Comparison of ENCODE assay signal across 8 cellular contexts in the genomic region with DNA sequence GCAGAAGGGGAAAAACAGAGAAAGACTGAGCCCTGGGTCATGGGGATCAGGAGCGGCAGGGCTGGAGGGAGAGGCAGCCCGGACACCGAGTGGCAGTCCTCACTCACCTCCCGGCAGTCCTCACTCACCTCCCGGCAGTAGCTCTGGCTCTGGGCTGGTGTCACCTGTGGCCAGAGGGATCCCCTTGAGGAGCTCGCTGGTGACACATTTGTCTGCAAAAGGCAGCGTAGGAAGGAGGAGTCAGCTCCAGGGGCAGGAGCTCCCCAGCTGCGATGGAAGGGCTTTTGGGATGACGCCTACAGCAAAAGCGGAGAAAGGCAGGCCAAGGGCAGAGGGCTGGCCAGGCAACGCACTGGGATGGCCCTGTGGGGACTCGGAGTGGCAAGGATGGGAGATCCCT. TPM values are rescaled to one million over a fixed set of nuclear protein-coding genes. Genes with fewer than 3 reads are reported as not detected.
A peak's percentile ranks its signal among the peaks of the same experiment; 100 is the strongest.
DNase-seq lines count a peak whose midpoint lies in the region; ATAC-seq, FAIRE-seq and TF ChIP-seq lines count a peak whose summit lies in the region.

No MANE protein-coding gene starts in this region.

- H3K79me2 ChIP-seq in OCI-LY3 (ENCODE audit: low read length) (peaks cover 23% of the 10 kb centered on the region), H1 (ENCODE audit: control insufficient read depth in 1 of 2, insufficient read depth in 2 of 2, low read length in 2 of 2) (peaks cover 0 to 12% of the 10 kb centered on the region in 2 experiments; a peak in 2 of 4 replicates)

- H3K4ac ChIP-seq in H1 (replicated peaks; ENCODE audit: insufficient read length, low read depth, low read length): no peak overlapping the region

- peak overlapping the region; percentile 87 for H3K27ac ChIP-seq in CD8-positive, alpha-beta memory T cell (ENCODE audit: low read depth, low read length)
- H3K27ac ChIP-seq in OCI-LY3 (ENCODE audit: low read length) (peak overlapping the region; percentile 40; the same call in 1 of the 2 replicates), H1 (ENCODE audit: low read depth, low read length) (no peak overlapping the region), neutrophil (peak overlapping the region; percentile 72)

- H2BK20ac ChIP-seq in H1 (ENCODE audit: low read length): no peak overlapping the region

- POLR2A ChIA-PET in CD8-positive, alpha-beta memory T cell (lab: Charles Lee): interaction anchor here (0.8 to 2.6 kb wide), 4 partner anchors 11 to 23 kb away, joined by 3 to 16 read pairs (median 4); partner anchors contain the start of gene PPAN
- POLR2A ChIA-PET in H1 (lab: Charles Lee; ENCODE audit: partially characterized antibody): interaction anchor here (1.0 to 29.1 kb wide), 4 partner anchors 9 to 274 kb away, joined by 3 to 412 read pairs (median 123); partner anchors contain the start of genes ANGPTL6, P2RY11 and PPAN

- FAIRE-seq in H1 (lab: Jason Lieb, UNC): no peak
- no peak for FAIRE-seq in GM19239 (lab: Jason Lieb, UNC)

- no peak overlapping the region for H3K56ac ChIP-seq in H1 (replicated peaks; ENCODE audit: insufficient read length, low read depth, low read length)

- peak in 1 of 5 donors; percentile 46 for DNase-seq in CD8-positive, alpha-beta memory T cell
- DNase-seq in H1 (ENCODE audit: low read depth in 1 of 2, low spot score in 2 of 2) (no peak), NCI-H446 treated with DMSO at 0.1 percent for 48 hours (lab: John Stamatoyannopoulos, UW) (no peak), GM19239 (ENCODE audit: insufficient read length, low spot score) (no peak)

- peaks cover 27% of the 10 kb centered on the region for H3K4me1 ChIP-seq in CD8-positive, alpha-beta memory T cell (ENCODE audit: insufficient read depth, low read length)
- peaks cover 13% of the 10 kb centered on the region for H3K4me1 ChIP-seq in OCI-LY3 (ENCODE audit: low read length)
- H3K4me1 ChIP-seq in H1 (replicated peaks in 1 of 4; ENCODE audit: control insufficient read depth in 3 of 4, insufficient read depth in 4 of 4, low read length in 3 of 4): peaks cover 0 to 7% (median 1%) of the 10 kb centered on the region in 4 experiments; a peak in 2 of 7 replicates
- H3K4me1 ChIP-seq in neutrophil (ENCODE audit: control insufficient read depth in 1 of 2, insufficient read depth in 1 of 2, low read depth in 1 of 2, low read length in 1 of 2): peaks cover 10 to 11% of the 10 kb centered on the region in 2 experiments

- no peak for TF ChIP-seq RAD21 in H1 (IDR thresholded peaks at IDR 0.05 in 1 of 2, conservative IDR thresholded peaks at IDR 0.05 in 1 of 2; ENCODE audit: low read depth in 2 of 2, low read length in 2 of 2)

- WGBS in H1 (ENCODE audit: extremely low coverage in 1 of 2, insufficient coverage in 1 of 2, insufficient read length in 1 of 2, insufficient replicate concordance in 2 of 2, low coverage in 1 of 2, low lambda C conversion rate in 2 of 2, missing lambda C conversion rate in 1 of 2), 2 experiments: 74% methylated on average over 11 of the region's 12 CpGs; no CpG with 5 or more reads in 1 of the 2 experiments

- 0 out of 2 replicates have a peak overlapping the region, but pooled peaks have one; percentile 12 for H2BK5ac ChIP-seq in H1 (ENCODE audit: low read depth, low read length)

- H2AFZ ChIP-seq in OCI-LY3 (ENCODE audit: low read depth, low read length) (no peak overlapping the region), H1 (ENCODE audit: low read length) (no peak overlapping the region)

- CTCF ChIA-PET in CD8-positive, alpha-beta memory T cell (lab: Charles Lee): interaction anchor here (0.7 to 14.2 kb wide), 5 partner anchors 9 to 77 kb away, joined by 3 to 194 read pairs (median 4); partner anchors contain the start of gene ANGPTL6
- CTCF ChIA-PET in H1 (lab: Charles Lee; ENCODE audit: partially characterized antibody): interaction anchor here (0.7 to 1.4 kb wide), 6 partner anchors 10 to 190 kb away, joined by 3 to 5 read pairs (median 4); no protein-coding TSS in a partner anchor

- TF ChIP-seq EP300 in H1 (IDR thresholded peaks at IDR 0.05; ENCODE audit: borderline replicate concordance in 1 of 2, low read depth in 2 of 2, low read length in 2 of 2): no peak

- TF ChIP-seq POLR2A in H1 (IDR thresholded peaks at IDR 0.05; ENCODE audit: control extremely low read depth in 1 of 2, low read depth in 2 of 2, low read length in 2 of 2): no peak

- 0 out of 2 replicates have a peak overlapping the region, but pooled peaks have one; percentile 14 for H2AK5ac ChIP-seq in H1 (ENCODE audit: low read depth, low read length)

- H2BK15ac ChIP-seq in H1 (ENCODE audit: low read length): no peak overlapping the region

- 0 out of 2 replicates have a peak, but pooled peaks cover 2% of the 10 kb centered on the region for H3K79me1 ChIP-seq in H1 (ENCODE audit: low read depth, low read length)

- H3K18ac ChIP-seq in H1 (ENCODE audit: extremely low read depth, low read length): no peak overlapping the region

- H3K27me3 Mint-ChIP-seq in CD8-positive, alpha-beta memory T cell: no peaks in the 10 kb centered on the region

- H3K9me3 ChIP-seq in CD8-positive, alpha-beta memory T cell (ENCODE audit: low read length): no peaks in the 10 kb centered on the region
- H3K9me3 ChIP-seq in OCI-LY3 (ENCODE audit: insufficient read depth, low read length) (no peaks in the 10 kb centered on the region), H1 (ENCODE audit: insufficient read depth in 2 of 2, low read depth in 1 of 2, low read length in 1 of 2) (no peaks in the 10 kb centered on the region), neutrophil (no peaks in the 10 kb centered on the region)

- peak overlapping the region; percentile 96 for H4K8ac ChIP-seq in H1 (ENCODE audit: extremely low read depth, insufficient read depth, low read length)

- H3K4me1 Mint-ChIP-seq in CD8-positive, alpha-beta memory T cell: peaks cover 11 to 44% (median 20%) of the 10 kb centered on the region in 3 donors

- no peak overlapping the region for H4K91ac ChIP-seq in H1 (replicated peaks; ENCODE audit: insufficient read length, low read length)

- peaks cover 0 to 53% (median 2%) of the 10 kb centered on the region in 3 donors for H3K36me3 Mint-ChIP-seq in CD8-positive, alpha-beta memory T cell

- no peak overlapping the region for H2BK120ac ChIP-seq in H1 (replicated peaks; ENCODE audit: low read depth, low read length)

- H3K4me3 Mint-ChIP-seq in CD8-positive, alpha-beta memory T cell: peak overlapping the region; percentile 92 to 97 (median 94)

- H3K9ac ChIP-seq in OCI-LY3 (ENCODE audit: low read length) (peak overlapping the region; percentile 77), H1 (replicated peaks in 1 of 4; ENCODE audit: extremely low read depth in 1 of 4, low read depth in 3 of 4, low read length in 3 of 4) (peak overlapping the region in 3 of 4 experiments; percentile 73 to 91 (median 89); a peak in 6 of 7 replicates)

- H3K9me3 Mint-ChIP-seq in CD8-positive, alpha-beta memory T cell: no peaks in the 10 kb centered on the region

- H3K4me2 ChIP-seq in OCI-LY3 (ENCODE audit: low read length): peak overlapping the region; percentile 92
- H3K4me2 ChIP-seq in H1 (ENCODE audit: insufficient read depth in 1 of 2, low read depth in 2 of 2, low read length in 2 of 2): peak overlapping the region; percentile 75 to 93

- H3K14ac ChIP-seq in H1 (ENCODE audit: insufficient read length): no peak overlapping the region

- H2BK12ac ChIP-seq in H1 (ENCODE audit: low read depth, low read length): no peak overlapping the region

- no peak overlapping the region for H4K5ac ChIP-seq in H1 (ENCODE audit: insufficient read length, low read depth, low read length)

- peaks cover 28% of the 10 kb centered on the region for H3K36me3 ChIP-seq in CD8-positive, alpha-beta memory T cell (ENCODE audit: insufficient read depth, low read length)
- H3K36me3 ChIP-seq in OCI-LY3 (replicated peaks; ENCODE audit: low read depth, low read length) (peaks cover 28% of the 10 kb centered on the region), H1 (ENCODE audit: control insufficient read depth in 2 of 4, insufficient read depth in 4 of 4, low read length in 3 of 4) (peaks cover 22 to 34% (median 28%) of the 10 kb centered on the region in 4 experiments; a peak in 7 of 8 replicates), neutrophil (peaks cover 39% of the 10 kb centered on the region)

- H3K27me3 ChIP-seq in CD8-positive, alpha-beta memory T cell (ENCODE audit: insufficient read depth, low read length, poor library complexity, severe bottlenecking): no peaks in the 10 kb centered on the region
- H3K27me3 ChIP-seq in OCI-LY3 (ENCODE audit: low read depth, low read length) (no peaks in the 10 kb centered on the region), H1 (replicated peaks in 1 of 4; ENCODE audit: control insufficient read depth in 3 of 4, extremely low read depth in 1 of 4, insufficient read depth in 3 of 4, low read length in 3 of 4) (no peaks in the 10 kb centered on the region), neutrophil (no peaks in the 10 kb centered on the region)

- TF ChIP-seq CTCF in OCI-LY3 (IDR thresholded peaks at IDR 0.05; ENCODE audit: low read depth, low read length) (no peak), H1 (IDR thresholded peaks at IDR 0.05; ENCODE audit: control extremely low read depth in 1 of 3, insufficient read depth in 1 of 3, low read depth in 1 of 3, low read length in 3 of 3) (no peak), neutrophil (IDR thresholded peaks at IDR 0.05) (no peak)

- H3K4me3 ChIP-seq in CD8-positive, alpha-beta memory T cell (ENCODE audit: low read length): peak overlapping the region; percentile 88
- H3K4me3 ChIP-seq in OCI-LY3 (ENCODE audit: low read length) (peak overlapping the region; percentile 83), H1 (ENCODE audit: extremely low read depth in 1 of 4, insufficient read depth in 2 of 4, low read depth in 3 of 4, low read length in 4 of 4) (peak overlapping the region; percentile 63 to 95 (median 88)), neutrophil (ENCODE audit: low read depth in 1 of 2, low read length in 1 of 2) (peak overlapping the region; percentile 71 to 91)

- no peaks in the 10 kb centered on the region for H4K20me1 ChIP-seq in OCI-LY3 (ENCODE audit: insufficient read depth, low read length)
- H4K20me1 ChIP-seq in H1 (replicated peaks in 1 of 2; ENCODE audit: control insufficient read depth in 1 of 2, insufficient read depth in 2 of 2, low read length in 2 of 2): peaks cover 8 to 18% of the 10 kb centered on the region in 2 experiments

- H3K23me2 ChIP-seq in H1 (ENCODE audit: low read depth, low read length): peaks cover 5% of the 10 kb centered on the region

- no peak for ATAC-seq in GM18498 (IDR thresholded peaks at IDR 0.05; ENCODE audit: unreplicated experiment)
- ATAC-seq in HG02571 (IDR thresholded peaks at IDR 0.05; ENCODE audit: unreplicated experiment): no peak

- H3K23ac ChIP-seq in H1 (ENCODE audit: insufficient read length): no peak overlapping the region

- peak overlapping the region; percentile 72 to 97 (median 90) for H3K27ac Mint-ChIP-seq in CD8-positive, alpha-beta memory T cell

RNA-seq across cellular contexts. Expression of gene EIF3G, which starts 0.7 kb away (rescaled TPM):
- 100 to 1,000 TPM; 336 to 348 TPM for total RNA-seq in CD8-positive, alpha-beta memory T cell
- 259 TPM for polyA plus RNA-seq in CD8-positive, alpha-beta memory T cell
- 281 and 284 TPM in 2 replicates for total RNA-seq in H1 (2021; fragmentation: NEBNext Ultra II Directional; extraction: Animal tissue kit (Norgen Biotek cat#: 25700))
- polyA plus RNA-seq in H1 (2011; rRNA removed): 238 and 426 TPM in 2 replicates
- 329 TPM for polyA plus RNA-seq in H1 (2011; cell fraction: cytosol; rRNA removed)
- 840 TPM for polyA plus RNA-seq in H1 (2011; cell fraction: nucleus; rRNA removed)
- 178 to 323 TPM (median 308 TPM) in 4 replicates for polyA plus RNA-seq in H1 (2012, experiment 1 of 2)
- polyA plus RNA-seq in H1 (2012, experiment 2 of 2): 313 TPM
- polyA plus RNA-seq in H1 (2013, experiment 1 of 2): 193 TPM
- polyA plus RNA-seq in H1 (2013, experiment 2 of 2): 175 TPM
- 49.5 and 65.1 TPM in 2 replicates for polyA minus RNA-seq in H1 (2011; rRNA and poly(A)+ RNA removed)
- 92.7 TPM for polyA minus RNA-seq in H1 (2011; cell fraction: cytosol; rRNA and poly(A)+ RNA removed)
- polyA minus RNA-seq in H1 (2011; cell fraction: nucleus; rRNA and poly(A)+ RNA removed): 110 TPM

RNA-seq across cellular contexts. Expression of gene P2RY11, which starts 7.5 kb away (rescaled TPM):
- 10 to 100 TPM; 53.7 to 58.1 TPM for total RNA-seq in CD8-positive, alpha-beta memory T cell
- 7.4 TPM for polyA plus RNA-seq in CD8-positive, alpha-beta memory T cell
- 17.8 and 18.0 TPM in 2 replicates for total RNA-seq in H1 (2021; fragmentation: NEBNext Ultra II Directional; extraction: Animal tissue kit (Norgen Biotek cat#: 25700))
- polyA plus RNA-seq in H1 (2011; rRNA removed): 9.2 and 16.2 TPM in 2 replicates
- 12.6 TPM for polyA plus RNA-seq in H1 (2011; cell fraction: cytosol; rRNA removed)
- polyA plus RNA-seq in H1 (2011; cell fraction: nucleus; rRNA removed): 21.5 TPM
- polyA plus RNA-seq in H1 (2012, experiment 1 of 2): 11.8 to 21.7 TPM (median 15.7 TPM) in 4 replicates
- polyA plus RNA-seq in H1 (2012, experiment 2 of 2): 3.7 TPM
- 8.5 TPM for polyA plus RNA-seq in H1 (2013, experiment 1 of 2)
- polyA plus RNA-seq in H1 (2013, experiment 2 of 2): 6.9 TPM
- 5.6 and 6.6 TPM in 2 replicates for polyA minus RNA-seq in H1 (2011; rRNA and poly(A)+ RNA removed)
- 9.8 TPM for polyA minus RNA-seq in H1 (2011; cell fraction: cytosol; rRNA and poly(A)+ RNA removed)
- 11.3 TPM for polyA minus RNA-seq in H1 (2011; cell fraction: nucleus; rRNA and poly(A)+ RNA removed)

RNA-seq across cellular contexts. Expression of gene PPAN, which starts 12.8 kb away (rescaled TPM):
- 100 to 1,000 TPM; 273 to 284 TPM for total RNA-seq in CD8-positive, alpha-beta memory T cell
- 47.4 TPM for polyA plus RNA-seq in CD8-positive, alpha-beta memory T cell
- total RNA-seq in H1 (2021; fragmentation: NEBNext Ultra II Directional; extraction: Animal tissue kit (Norgen Biotek cat#: 25700)): 72.6 and 74.4 TPM in 2 replicates
- 48.8 and 74.7 TPM in 2 replicates for polyA plus RNA-seq in H1 (2011; rRNA removed)
- 72.1 TPM for polyA plus RNA-seq in H1 (2011; cell fraction: cytosol; rRNA removed)
- 93.6 TPM for polyA plus RNA-seq in H1 (2011; cell fraction: nucleus; rRNA removed)
- 38.2 to 69.3 TPM (median 62.8 TPM) in 4 replicates for polyA plus RNA-seq in H1 (2012, experiment 1 of 2)
- polyA plus RNA-seq in H1 (2012, experiment 2 of 2): 41.6 TPM
- 41.1 TPM for polyA plus RNA-seq in H1 (2013, experiment 1 of 2)
- 37.0 TPM for polyA plus RNA-seq in H1 (2013, experiment 2 of 2)
- 54.9 and 96.9 TPM in 2 replicates for polyA minus RNA-seq in H1 (2011; rRNA and poly(A)+ RNA removed)
- polyA minus RNA-seq in H1 (2011; cell fraction: cytosol; rRNA and poly(A)+ RNA removed): 52.8 TPM
- 45.3 TPM for polyA minus RNA-seq in H1 (2011; cell fraction: nucleus; rRNA and poly(A)+ RNA removed)

RNA-seq across cellular contexts. Expression of gene ANGPTL6, which starts 16.5 kb away (rescaled TPM):
- total RNA-seq in CD8-positive, alpha-beta memory T cell: 1 to 10 TPM; 6.6 to 7.7 TPM
- polyA plus RNA-seq in CD8-positive, alpha-beta memory T cell: 0.35 TPM
- not detected in 2 replicates for total RNA-seq in H1 (2021; fragmentation: NEBNext Ultra II Directional; extraction: Animal tissue kit (Norgen Biotek cat#: 25700))
- 0.20 and 0.38 TPM in 2 replicates for polyA plus RNA-seq in H1 (2011; rRNA removed)
- polyA plus RNA-seq in H1 (2011; cell fraction: cytosol; rRNA removed): 0.14 TPM
- 0.27 TPM for polyA plus RNA-seq in H1 (2011; cell fraction: nucleus; rRNA removed)
- polyA plus RNA-seq in H1 (2012, experiment 1 of 2): 0.13 TPM in 1 of 4 replicates, not detected in the others
- not detected for polyA plus RNA-seq in H1 (2012, experiment 2 of 2)
- polyA plus RNA-seq in H1 (2013, experiment 1 of 2): 0.18 TPM
- polyA plus RNA-seq in H1 (2013, experiment 2 of 2): 0.11 TPM
- polyA minus RNA-seq in H1 (2011; rRNA and poly(A)+ RNA removed): 0.32 TPM in 1 of 2 replicates, not detected in the other
- polyA minus RNA-seq in H1 (2011; cell fraction: cytosol; rRNA and poly(A)+ RNA removed): not detected
- not detected for polyA minus RNA-seq in H1 (2011; cell fraction: nucleus; rRNA and poly(A)+ RNA removed)

RNA-seq across cellular contexts. Expression of gene SHFL, which starts 32.8 kb away (rescaled TPM):
- 10 to 100 TPM; 41.5 to 45.2 TPM for total RNA-seq in CD8-positive, alpha-beta memory T cell
- polyA plus RNA-seq in CD8-positive, alpha-beta memory T cell: 68.1 TPM
- 24.5 and 25.3 TPM in 2 replicates for total RNA-seq in H1 (2021; fragmentation: NEBNext Ultra II Directional; extraction: Animal tissue kit (Norgen Biotek cat#: 25700))
- polyA plus RNA-seq in H1 (2011; rRNA removed): 37.1 and 47.0 TPM in 2 replicates
- polyA plus RNA-seq in H1 (2011; cell fraction: cytosol; rRNA removed): 44.9 TPM
- polyA plus RNA-seq in H1 (2011; cell fraction: nucleus; rRNA removed): 111 TPM
- 23.9 to 30.6 TPM (median 28.3 TPM) in 4 replicates for polyA plus RNA-seq in H1 (2012, experiment 1 of 2)
- 22.6 TPM for polyA plus RNA-seq in H1 (2012, experiment 2 of 2)
- polyA plus RNA-seq in H1 (2013, experiment 1 of 2): 25.2 TPM
- 24.6 TPM for polyA plus RNA-seq in H1 (2013, experiment 2 of 2)
- 14.0 and 20.2 TPM in 2 replicates for polyA minus RNA-seq in H1 (2011; rRNA and poly(A)+ RNA removed)
- polyA minus RNA-seq in H1 (2011; cell fraction: cytosol; rRNA and poly(A)+ RNA removed): 17.1 TPM
- polyA minus RNA-seq in H1 (2011; cell fraction: nucleus; rRNA and poly(A)+ RNA removed): 22.7 TPM
